In genomic region chrX:130110379-130111219, GRCh38 we compare ENCODE assay signal across 8 cellular contexts. TPM values are rescaled to one million over a fixed set of nuclear protein-coding genes. Genes with fewer than 3 reads are reported as not detected.
DNase-seq lines count a peak whose midpoint lies in the region; ATAC-seq and TF ChIP-seq lines count a peak whose summit lies in the region.

TSS of gene ELF4 (minus strand) at chrX:130110497. CDS start at chrX:130081330, 29,167 bp downstream.

- DNase-seq in NCI-H1092 treated with DMSO at 0.1 percent for 48 hours (lab: John Stamatoyannopoulos, UW) (peak; percentile 24), NCI-H1092 (lab: John Stamatoyannopoulos, UW) (no peak), NOMO-1 treated with dmso at 0.1 percent for 144 hours (lab: John Stamatoyannopoulos, UW; ENCODE audit: unreplicated experiment) (peak; percentile 55), fibroblast of gingiva (ENCODE audit: low read depth) (peak; percentile 58)
- DNase-seq in activated T-cell treated with anti-CD3 and anti-CD28 coated beads, Interleukin-2, amount 50 U/mL, for 24 hours: peak; percentile 73

- H3K4me3 ChIP-seq in neural cell (ENCODE audit: low read length): peak within 1 kb of the TSS; percentile 51

- H3K27ac ChIP-seq in neural cell (ENCODE audit: low read length): no peak within 1 kb of the TSS

- H3K9ac ChIP-seq in neural cell (ENCODE audit: low read length): no peak within 1 kb of the TSS

- TF ChIP-seq EP300 in neural cell (conservative IDR thresholded peaks at IDR 0.05; ENCODE audit: poor library complexity, severe bottlenecking): no peak

- H3K27me3 ChIP-seq in neural cell (ENCODE audit: insufficient read depth, low read depth, low read length): peaks cover 33% of the 10 kb centered on the region

- H3K4me2 ChIP-seq in neural cell (ENCODE audit: low read length): no peak within 1 kb of the TSS

- peaks cover 12% of the 10 kb centered on the region for H3K36me3 Mint-ChIP-seq in activated T-cell treated with anti-CD3 and anti-CD28 coated beads, Interleukin-2, amount 50 U/mL, for 24 hours (ENCODE audit: low read depth)

- no peaks in the 10 kb centered on the region for H3K79me2 ChIP-seq in neural cell (replicated peaks; ENCODE audit: insufficient read depth, low read length)

- TF ChIP-seq RAD21 in neural cell (conservative IDR thresholded peaks at IDR 0.05): no peak

- H3K9me3 ChIP-seq in neural cell (ENCODE audit: low read length): no peaks in the 10 kb centered on the region

- no peaks in the 10 kb centered on the region for H3F3A ChIP-seq in neural cell (ENCODE audit: insufficient read depth, low read length, poor library complexity, severe bottlenecking)

- ATAC-seq in HG02759 (IDR thresholded peaks at IDR 0.05; ENCODE audit: unreplicated experiment) (peak; percentile 41), HG03469 (IDR thresholded peaks at IDR 0.05; ENCODE audit: unreplicated experiment) (no peak)

- no peaks in the 10 kb centered on the region for H4K20me1 ChIP-seq in neural cell (ENCODE audit: insufficient read depth)

- no peaks in the 10 kb centered on the region for H3K9me3 Mint-ChIP-seq in activated T-cell treated with anti-CD3 and anti-CD28 coated beads, Interleukin-2, amount 50 U/mL, for 24 hours

- H2AFZ ChIP-seq in neural cell (ENCODE audit: low read depth, low read length): no peak within 1 kb of the TSS

- no peak for TF ChIP-seq CTCF in neural cell (IDR thresholded peaks at IDR 0.05; ENCODE audit: poor library complexity, severe bottlenecking)

- no peaks in the 10 kb centered on the region for H3K9me2 ChIP-seq in neural cell (ENCODE audit: insufficient read depth, low read length)

- H3K36me3 ChIP-seq in neural cell (ENCODE audit: insufficient read depth, low read length): no peaks in the 10 kb centered on the region

- H3K27ac Mint-ChIP-seq in activated T-cell treated with anti-CD3 and anti-CD28 coated beads, Interleukin-2, amount 50 U/mL, for 24 hours: peak within 1 kb of the TSS; percentile 93

- peaks cover 48% of the 10 kb centered on the region for H3K4me1 Mint-ChIP-seq in activated T-cell treated with anti-CD3 and anti-CD28 coated beads, Interleukin-2, amount 50 U/mL, for 24 hours (ENCODE audit: low read depth)

- peak within 1 kb of the TSS; percentile 88 for H3K4me3 Mint-ChIP-seq in activated T-cell treated with anti-CD3 and anti-CD28 coated beads, Interleukin-2, amount 50 U/mL, for 24 hours

- peaks cover 6% of the 10 kb centered on the region for H3K27me3 Mint-ChIP-seq in activated T-cell treated with anti-CD3 and anti-CD28 coated beads, Interleukin-2, amount 50 U/mL, for 24 hours

TF ChIP-seq in neural cell, 6 proteins besides CTCF, POLR2A, EP300 and RAD21:
- TF ChIP-seq POLR2AphosphoS5 (IDR thresholded peaks at IDR 0.05) (no peak), REST (IDR thresholded peaks at IDR 0.05; ENCODE audit: borderline replicate concordance) (no peak), MXI1 (conservative IDR thresholded peaks at IDR 0.05; ENCODE audit: poor library complexity, severe bottlenecking) (no peak), EZH2 (IDR thresholded peaks at IDR 0.05; ENCODE audit: borderline replicate concordance, insufficient read depth, low read length, poor library complexity, severe bottlenecking) (no peak), TAF1 (IDR thresholded peaks at IDR 0.05; ENCODE audit: low read depth) (no peak), SMC3 (conservative IDR thresholded peaks at IDR 0.05; ENCODE audit: poor library complexity) (no peak)

RNA-seq across cellular contexts. Expression of gene ELF4, which starts in this region (rescaled TPM):
- not detected in 2 replicates for polyA plus RNA-seq in neural cell
- 0.24 TPM in 1 of 2 replicates, not detected in the other for polyA minus RNA-seq in neural cell
